ENCODE assay signal across 1 cellular context in the genomic region with DNA sequence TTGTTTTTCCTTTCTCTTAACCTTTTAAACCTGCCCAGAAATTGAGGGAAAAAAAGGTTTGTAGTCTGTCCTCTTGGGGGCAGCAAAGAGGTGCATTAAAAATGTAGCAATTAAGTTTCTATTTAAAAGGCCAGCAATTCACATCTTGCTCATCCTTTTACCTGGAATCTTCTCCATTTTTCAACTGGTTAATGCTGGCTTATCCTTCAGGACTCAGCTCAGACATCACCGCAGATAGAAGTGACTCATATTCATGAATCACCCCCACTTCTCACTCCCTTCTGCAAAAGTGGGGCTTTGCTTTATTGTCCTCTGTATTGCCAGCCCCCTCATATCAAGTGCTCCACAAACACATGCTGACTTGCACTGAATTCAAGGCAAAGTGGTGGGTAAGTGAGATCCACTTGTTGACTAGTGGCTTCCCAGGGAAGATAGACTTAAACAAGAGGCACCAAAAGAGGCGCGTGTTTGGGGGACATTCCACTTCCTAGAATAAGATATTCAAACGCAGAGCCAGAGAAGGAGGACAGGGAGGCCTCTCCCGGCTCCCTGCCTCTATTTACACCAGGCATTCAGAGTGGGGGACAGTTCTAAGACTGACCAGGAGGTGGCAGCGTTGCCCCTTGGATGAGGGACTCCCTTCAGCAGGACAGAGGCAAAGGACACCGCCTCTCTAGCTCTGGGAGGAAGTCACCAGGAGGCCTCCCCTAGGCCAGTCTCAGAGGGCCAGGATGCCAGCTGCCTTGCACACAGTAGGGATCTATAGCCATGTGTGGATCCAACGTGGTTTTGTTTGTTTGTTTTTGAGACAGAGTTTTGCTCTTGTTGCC.
A peak's percentile ranks its signal among the peaks of the same experiment; 100 is the strongest.
TF ChIP-seq lines count a peak whose summit lies in the region.

No MANE protein-coding gene starts in this region.

TF ChIP-seq in HepG2, 621 proteins besides CTCF, POLR2A, EP300 and RAD21 (continued from another document and continues in another):
- TF ChIP-seq, protein P1, sequence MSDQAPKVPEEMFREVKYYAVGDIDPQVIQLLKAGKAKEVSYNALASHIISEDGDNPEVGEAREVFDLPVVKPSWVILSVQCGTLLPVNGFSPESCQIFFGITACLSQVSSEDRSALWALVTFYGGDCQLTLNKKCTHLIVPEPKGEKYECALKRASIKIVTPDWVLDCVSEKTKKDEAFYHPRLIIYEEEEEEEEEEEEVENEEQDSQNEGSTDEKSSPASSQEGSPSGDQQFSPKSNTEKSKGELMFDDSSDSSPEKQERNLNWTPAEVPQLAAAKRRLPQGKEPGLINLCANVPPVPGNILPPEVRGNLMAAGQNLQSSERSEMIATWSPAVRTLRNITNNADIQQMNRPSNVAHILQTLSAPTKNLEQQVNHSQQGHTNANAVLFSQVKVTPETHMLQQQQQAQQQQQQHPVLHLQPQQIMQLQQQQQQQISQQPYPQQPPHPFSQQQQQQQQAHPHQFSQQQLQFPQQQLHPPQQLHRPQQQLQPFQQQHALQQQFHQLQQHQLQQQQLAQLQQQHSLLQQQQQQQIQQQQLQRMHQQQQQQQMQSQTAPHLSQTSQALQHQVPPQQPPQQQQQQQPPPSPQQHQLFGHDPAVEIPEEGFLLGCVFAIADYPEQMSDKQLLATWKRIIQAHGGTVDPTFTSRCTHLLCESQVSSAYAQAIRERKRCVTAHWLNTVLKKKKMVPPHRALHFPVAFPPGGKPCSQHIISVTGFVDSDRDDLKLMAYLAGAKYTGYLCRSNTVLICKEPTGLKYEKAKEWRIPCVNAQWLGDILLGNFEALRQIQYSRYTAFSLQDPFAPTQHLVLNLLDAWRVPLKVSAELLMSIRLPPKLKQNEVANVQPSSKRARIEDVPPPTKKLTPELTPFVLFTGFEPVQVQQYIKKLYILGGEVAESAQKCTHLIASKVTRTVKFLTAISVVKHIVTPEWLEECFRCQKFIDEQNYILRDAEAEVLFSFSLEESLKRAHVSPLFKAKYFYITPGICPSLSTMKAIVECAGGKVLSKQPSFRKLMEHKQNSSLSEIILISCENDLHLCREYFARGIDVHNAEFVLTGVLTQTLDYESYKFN (CRISPR knock-in tag; conservative IDR thresholded peaks at IDR 0.05): no peak
- no peak for TF ChIP-seq ZBTB43 (CRISPR knock-in tag; conservative IDR thresholded peaks at IDR 0.05)
- TF ChIP-seq MBNL3 (CRISPR knock-in tag; conservative IDR thresholded peaks at IDR 0.05): no peak
- TF ChIP-seq ZNF629 (CRISPR knock-in tag; conservative IDR thresholded peaks at IDR 0.05): no peak
- no peak for TF ChIP-seq EHMT2 (IDR thresholded peaks at IDR 0.05; ENCODE audit: borderline replicate concordance, low read depth, low read length)
- TF ChIP-seq ZNF263 (CRISPR knock-in tag; IDR thresholded peaks at IDR 0.05): peak; percentile 88
- 0 out of 2 replicates have a peak, but pooled peaks have one; percentile 54 for TF ChIP-seq SALL2 (CRISPR knock-in tag; IDR thresholded peaks at IDR 0.05)
- TF ChIP-seq ZNF768 (CRISPR knock-in tag; IDR thresholded peaks at IDR 0.05): no peak
- TF ChIP-seq, protein P2, sequence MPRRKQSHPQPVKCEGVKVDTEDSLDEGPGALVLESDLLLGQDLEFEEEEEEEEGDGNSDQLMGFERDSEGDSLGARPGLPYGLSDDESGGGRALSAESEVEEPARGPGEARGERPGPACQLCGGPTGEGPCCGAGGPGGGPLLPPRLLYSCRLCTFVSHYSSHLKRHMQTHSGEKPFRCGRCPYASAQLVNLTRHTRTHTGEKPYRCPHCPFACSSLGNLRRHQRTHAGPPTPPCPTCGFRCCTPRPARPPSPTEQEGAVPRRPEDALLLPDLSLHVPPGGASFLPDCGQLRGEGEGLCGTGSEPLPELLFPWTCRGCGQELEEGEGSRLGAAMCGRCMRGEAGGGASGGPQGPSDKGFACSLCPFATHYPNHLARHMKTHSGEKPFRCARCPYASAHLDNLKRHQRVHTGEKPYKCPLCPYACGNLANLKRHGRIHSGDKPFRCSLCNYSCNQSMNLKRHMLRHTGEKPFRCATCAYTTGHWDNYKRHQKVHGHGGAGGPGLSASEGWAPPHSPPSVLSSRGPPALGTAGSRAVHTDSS (CRISPR knock-in tag; conservative IDR thresholded peaks at IDR 0.05): no peak
- TF ChIP-seq ZFAT (CRISPR knock-in tag; conservative IDR thresholded peaks at IDR 0.05): no peak
- TF ChIP-seq ARID3A (IDR thresholded peaks at IDR 0.05; ENCODE audit: low read depth, low read length): peak; percentile 41; the same call in 1 of the 2 replicates
- no peak for TF ChIP-seq FOXA1 (IDR thresholded peaks at IDR 0.05)
- TF ChIP-seq FOXA1 (CRISPR knock-in tag; IDR thresholded peaks at IDR 0.05): peak; percentile 76
- TF ChIP-seq SP1 (IDR thresholded peaks at IDR 0.05): no peak
- no peak for TF ChIP-seq SP1 (CRISPR knock-in tag; IDR thresholded peaks at IDR 0.05)
- TF ChIP-seq REL (CRISPR knock-in tag; conservative IDR thresholded peaks at IDR 0.05): no peak
- no peak for TF ChIP-seq ZNF646 (CRISPR knock-in tag; IDR thresholded peaks at IDR 0.05)
- 0 out of 2 replicates have a peak, but pooled peaks have one; percentile 34 for TF ChIP-seq ZSCAN31 (CRISPR knock-in tag; IDR thresholded peaks at IDR 0.05; ENCODE audit: low read depth)
- peak; percentile 49; the same call in 1 of the 2 replicates for TF ChIP-seq THAP9 (CRISPR knock-in tag; IDR thresholded peaks at IDR 0.05; ENCODE audit: borderline replicate concordance)
- TF ChIP-seq MEIS1 (CRISPR knock-in tag; IDR thresholded peaks at IDR 0.05; ENCODE audit: borderline replicate concordance): no peak
- no peak for TF ChIP-seq ZNF619 (CRISPR knock-in tag; IDR thresholded peaks at IDR 0.05)
- no peak for TF ChIP-seq ZNF337 (CRISPR knock-in tag; IDR thresholded peaks at IDR 0.05; ENCODE audit: borderline replicate concordance, low read depth)
- no peak for TF ChIP-seq ZNF446 (CRISPR knock-in tag; IDR thresholded peaks at IDR 0.05)
- TF ChIP-seq ZNF780A (CRISPR knock-in tag; IDR thresholded peaks at IDR 0.05): no peak
- no peak for TF ChIP-seq ZBTB4 (CRISPR knock-in tag; IDR thresholded peaks at IDR 0.05; ENCODE audit: borderline replicate concordance)
- TF ChIP-seq MED1 (CRISPR knock-in tag; IDR thresholded peaks at IDR 0.05): 0 out of 2 replicates have a peak, but pooled peaks have one; percentile 11
- TF ChIP-seq MTERF4 (CRISPR knock-in tag; IDR thresholded peaks at IDR 0.05): 0 out of 2 replicates have a peak, but pooled peaks have one; percentile 31
- TF ChIP-seq PLRG1 (conservative IDR thresholded peaks at IDR 0.05): no peak
